Comparison of ENCODE assay signal across 1 cellular context in the genomic region with DNA sequence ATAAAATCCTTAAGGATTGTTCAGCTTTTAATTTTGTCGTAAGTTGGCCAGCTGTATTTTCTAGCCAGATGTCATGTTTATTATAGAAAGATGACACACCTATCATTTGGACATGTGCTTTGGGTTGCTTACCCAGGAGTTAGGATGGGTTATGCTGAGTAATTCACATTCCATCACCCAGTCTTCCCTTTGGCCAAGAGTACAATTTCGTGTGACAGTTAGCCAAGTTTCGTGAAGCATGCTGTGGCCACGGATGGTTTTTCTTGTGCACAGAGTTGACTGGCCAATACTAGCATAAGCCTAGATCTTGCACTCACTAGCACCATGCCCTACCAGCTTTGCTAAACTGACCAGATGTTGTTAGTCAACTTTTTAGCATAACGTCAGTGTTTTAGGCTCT.
TF ChIP-seq lines count a peak whose summit lies in the region.

No MANE protein-coding gene starts in this region.

TF ChIP-seq in IMR-90, 13 proteins besides CTCF, POLR2A, EP300 and RAD21:
- no peak for TF ChIP-seq MAZ (IDR thresholded peaks at IDR 0.05; ENCODE audit: borderline replicate concordance, low read depth, low read length)
- TF ChIP-seq MXI1 (IDR thresholded peaks at IDR 0.05; ENCODE audit: borderline replicate concordance, low read depth, low read length): peak; percentile 66; the same call in 1 of the 2 replicates
- peak; percentile 43 for TF ChIP-seq MAFK (IDR thresholded peaks at IDR 0.05; ENCODE audit: low read depth, low read length)
- no peak for TF ChIP-seq RCOR1 (IDR thresholded peaks at IDR 0.05; ENCODE audit: insufficient replicate concordance, low read length)
- no peak for TF ChIP-seq CHD1 (IDR thresholded peaks at IDR 0.05; ENCODE audit: low read depth, low read length)
- TF ChIP-seq CEBPB (IDR thresholded peaks at IDR 0.05; ENCODE audit: low read depth, low read length): no peak; the same call in 1 of the 2 replicates
- no peak for TF ChIP-seq NFE2L2 (IDR thresholded peaks at IDR 0.05; ENCODE audit: low read depth, low read length)
- no peak for TF ChIP-seq RFX5 (IDR thresholded peaks at IDR 0.05; ENCODE audit: low read depth, low read length)
- peak; percentile 45 for TF ChIP-seq BHLHE40 (IDR thresholded peaks at IDR 0.05; ENCODE audit: low read depth, low read length)
- TF ChIP-seq USF2 (IDR thresholded peaks at IDR 0.05; ENCODE audit: low read depth, low read length): no peak
- TF ChIP-seq FOS (IDR thresholded peaks at IDR 0.05; ENCODE audit: low read depth, low read length): peak; percentile 25; the same call in 1 of the 2 replicates
- no peak for TF ChIP-seq SMC3 (IDR thresholded peaks at IDR 0.05; ENCODE audit: low read depth, low read length)
